8 cellular contexts compared by ENCODE assay signal in the genomic region with DNA sequence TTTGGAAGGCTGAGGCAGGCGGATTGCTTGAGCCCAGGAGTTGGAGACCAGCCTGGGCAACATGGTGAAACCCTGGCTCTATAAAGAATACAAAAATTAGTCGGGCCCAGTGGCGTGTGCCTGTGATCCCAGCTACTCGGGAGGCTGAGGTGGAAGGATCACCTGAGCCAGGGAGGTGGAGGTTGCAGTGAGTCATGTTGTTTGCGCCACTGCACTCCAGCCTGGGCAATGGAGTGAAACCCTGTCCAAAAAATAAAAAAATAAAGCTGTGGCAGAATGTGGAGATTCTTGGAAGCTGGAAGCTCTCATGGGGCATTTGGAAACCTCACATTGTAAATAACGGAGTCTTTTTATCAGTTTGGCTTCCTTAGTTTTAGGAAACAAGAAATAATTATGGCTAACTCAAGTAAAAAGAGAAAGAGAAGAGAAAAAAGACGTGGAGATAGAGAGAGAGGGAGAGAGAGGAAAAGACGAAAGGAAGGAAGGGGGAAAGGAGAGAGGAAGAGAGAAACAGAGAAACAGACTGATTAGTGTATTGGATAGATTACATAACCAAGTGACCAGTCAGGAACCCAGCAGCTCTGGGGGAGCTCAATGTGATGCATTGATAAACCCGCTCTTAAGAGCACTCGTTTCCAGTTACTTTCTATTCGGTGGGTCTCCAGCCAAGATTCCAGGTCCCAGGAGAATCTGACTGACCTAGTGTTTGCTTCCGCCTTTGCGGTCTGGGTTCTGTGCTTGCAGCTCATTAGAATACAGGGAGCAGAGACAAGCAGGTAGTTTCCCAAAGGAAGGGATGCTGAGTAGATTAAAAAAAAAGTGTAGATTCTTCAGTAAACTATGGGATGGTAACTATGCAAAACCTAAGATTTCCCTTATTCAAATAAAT. TPM values are rescaled to one million over a fixed set of nuclear protein-coding genes. Genes with fewer than 3 reads are reported as not detected.
DNase-seq lines count a peak whose midpoint lies in the region; ATAC-seq and TF ChIP-seq lines count a peak whose summit lies in the region.

No MANE protein-coding gene starts in this region.

- H3K27ac Mint-ChIP-seq in endodermal cell: peak overlapping the region; percentile 98

- peak overlapping the region; percentile 91 for H3K4me3 Mint-ChIP-seq in endodermal cell

- intact Hi-C loops in upper lobe of right lung (cut with DNase I): no loop called here

- 0 out of 2 replicates have a peak overlapping the region, but pooled peaks have one; percentile 79 for H3K27ac ChIP-seq in SK-N-MC
- no peak overlapping the region for H3K27ac ChIP-seq in endodermal cell (ENCODE audit: low read depth, low read length)
- no peak overlapping the region for H3K27ac ChIP-seq in mesodermal cell (ENCODE audit: low read depth, low read length, severe bottlenecking)
- peak overlapping the region; percentile 85 for H3K27ac ChIP-seq in upper lobe of right lung

- peak overlapping the region; percentile 82 for H3K4me3 ChIP-seq in SK-N-MC
- H3K4me3 ChIP-seq in endodermal cell (ENCODE audit: low read length): peak overlapping the region; percentile 98
- peak overlapping the region; percentile 68 for H3K4me3 ChIP-seq in mesodermal cell (ENCODE audit: extremely low read depth, insufficient read depth, low read length, poor library complexity, severe bottlenecking)
- H3K4me3 ChIP-seq in upper lobe of right lung: peak overlapping the region; percentile 90

- no peak for TF ChIP-seq CTCF in endodermal cell (conservative IDR thresholded peaks at IDR 0.05)
- no peak for TF ChIP-seq CTCF in upper lobe of right lung (IDR thresholded peaks at IDR 0.05)

- no peaks in the 10 kb centered on the region for H3K4me1 ChIP-seq in endodermal cell (ENCODE audit: control insufficient read depth, insufficient read depth, low read length)
- peaks cover 10% of the 10 kb centered on the region for H3K4me1 ChIP-seq in mesodermal cell (ENCODE audit: control insufficient read depth, insufficient read depth, low read length, poor library complexity, severe bottlenecking)
- peaks cover 17% of the 10 kb centered on the region for H3K4me1 ChIP-seq in upper lobe of right lung

- H3K36me3 ChIP-seq in SK-N-MC (ENCODE audit: insufficient read depth, low read length): 0 out of 2 replicates have a peak, but pooled peaks cover 3% of the 10 kb centered on the region
- H3K36me3 ChIP-seq in endodermal cell (ENCODE audit: control insufficient read depth, insufficient read depth, low read length): peaks cover 3% of the 10 kb centered on the region
- H3K36me3 ChIP-seq in mesodermal cell (ENCODE audit: control insufficient read depth, insufficient read depth, low read length): no peaks in the 10 kb centered on the region
- no peaks in the 10 kb centered on the region for H3K36me3 ChIP-seq in upper lobe of right lung

- peaks cover 4% of the 10 kb centered on the region for H3K36me3 Mint-ChIP-seq in endodermal cell (ENCODE audit: low read depth)

- no peaks in the 10 kb centered on the region for H3K27me3 Mint-ChIP-seq in endodermal cell (ENCODE audit: insufficient read depth)

- ATAC-seq in upper lobe of right lung: peak; percentile 2

- DNase-seq in DMS153 (lab: John Stamatoyannopoulos, UW): peak; percentile 81
- peak; percentile 58 for DNase-seq in HuH-7 (ENCODE audit: low spot score)
- DNase-seq in SK-N-MC (ENCODE audit: low read depth, low spot score): no peak
- DNase-seq in endodermal cell: peak; percentile 73
- no peak for DNase-seq in upper lobe of right lung
- no peak for DNase-seq in NCI-H226
- DNase-seq in retina: no peak

- peak overlapping the region; percentile 80 for H3K9ac ChIP-seq in SK-N-MC (ENCODE audit: insufficient read length)
- peak overlapping the region; percentile 69 for H3K9ac ChIP-seq in endodermal cell (ENCODE audit: extremely low read depth, low read length, poor library complexity, severe bottlenecking)

- H3K27me3 ChIP-seq in endodermal cell (ENCODE audit: control insufficient read depth, insufficient read depth, low read length, poor library complexity, severe bottlenecking) (no peaks in the 10 kb centered on the region), upper lobe of right lung (no peaks in the 10 kb centered on the region)

- no peaks in the 10 kb centered on the region for H3K9me3 Mint-ChIP-seq in endodermal cell

- 62 to 78% methylated on average over 12 to 13 of the region's 13 CpGs for WGBS in endodermal cell (ENCODE audit: insufficient coverage in 1 of 2, insufficient read length in 1 of 2), 2 experiments
- WGBS in mesodermal cell (ENCODE audit: insufficient coverage in 2 of 2), 2 experiments: 66 to 74% methylated on average over 12 to 13 of the region's 13 CpGs

- peaks cover 14% of the 10 kb centered on the region for H3K4me1 Mint-ChIP-seq in endodermal cell

- no peaks in the 10 kb centered on the region for H3K9me3 ChIP-seq in SK-N-MC (ENCODE audit: low read depth, low read length)
- no peaks in the 10 kb centered on the region for H3K9me3 ChIP-seq in endodermal cell (ENCODE audit: control insufficient read depth, low read length)
- no peaks in the 10 kb centered on the region for H3K9me3 ChIP-seq in mesodermal cell (ENCODE audit: control insufficient read depth, low read length)
- no peaks in the 10 kb centered on the region for H3K9me3 ChIP-seq in upper lobe of right lung

RNA-seq across cellular contexts. Expression of gene SPAST, which starts 1.1 kb away (rescaled TPM):
- total RNA-seq in endodermal cell (10 to 100 TPM; 25.7 to 34.6 TPM), upper lobe of right lung (15.1 TPM)
- 40.3 TPM for polyA plus RNA-seq in endodermal cell (2013, experiment 1 of 2)
- polyA plus RNA-seq in endodermal cell (2013, experiment 2 of 2): 40.4 TPM
- polyA plus RNA-seq in mesodermal cell (2013, experiment 1 of 2): 23.4 TPM
- polyA plus RNA-seq in mesodermal cell (2013, experiment 2 of 2): 21.4 TPM

RNA-seq across cellular contexts. Expression of gene DPY30, which starts 22.6 kb away (rescaled TPM):
- 100 to 1,000 TPM; 146 to 173 TPM for total RNA-seq in endodermal cell
- polyA plus RNA-seq in endodermal cell (2013, experiment 1 of 2): 140 TPM
- 145 TPM for polyA plus RNA-seq in endodermal cell (2013, experiment 2 of 2)
- polyA plus RNA-seq in mesodermal cell (2013, experiment 1 of 2): 125 TPM
- polyA plus RNA-seq in mesodermal cell (2013, experiment 2 of 2): 147 TPM
- 53.7 TPM for total RNA-seq in upper lobe of right lung

RNA-seq across cellular contexts. Expression of gene MEMO1, which starts 51.4 kb away (rescaled TPM):
- 10 to 100 TPM; 40.2 to 52.0 TPM for total RNA-seq in endodermal cell
- 46.3 TPM for polyA plus RNA-seq in endodermal cell (2013, experiment 1 of 2)
- 50.3 TPM for polyA plus RNA-seq in endodermal cell (2013, experiment 2 of 2)
- polyA plus RNA-seq in mesodermal cell (2013, experiment 1 of 2): 63.2 TPM
- polyA plus RNA-seq in mesodermal cell (2013, experiment 2 of 2): 64.6 TPM
- 32.2 TPM for total RNA-seq in upper lobe of right lung

Comparison
In these comparisons a context has a peak if more than half of its experiments do, and no peak if none do; other contexts are left out.
1. DNase-seq: peak in DMS153 (single experiment), HuH-7 (single experiment) and endodermal cell (single experiment); none in SK-N-MC (single experiment), upper lobe of right lung (single experiment), NCI-H226 (single experiment) and retina (single experiment).
2. H3K27ac ChIP-seq: peak in SK-N-MC (single experiment) and upper lobe of right lung (single experiment); none in endodermal cell (single experiment) and mesodermal cell (single experiment).
3. Peak in every context shown above with its lines, with median percentiles within 50 percentile points of each other: H3K4me3 ChIP-seq.